In genomic region chr15:90036806-90037509, GRCh38 we compare ENCODE assay signal across 16 cellular contexts. TPM values are rescaled to one million over a fixed set of nuclear protein-coding genes. Genes with fewer than 3 reads are reported as not detected.
DNase-seq lines count a peak whose midpoint lies in the region; ATAC-seq and TF ChIP-seq lines count a peak whose summit lies in the region.
"Had no signal": no experiment of that assay in that cellular context is flagged by ENCODE, and none has a peak within 500 bp of the region (broad histone marks: within the 10 kb centered on the region; RNA-seq: fewer than 3 reads in every experiment).

No MANE protein-coding gene starts in this region.

- H3K4me1 ChIP-seq in hepatocyte (ENCODE audit: insufficient read depth) (peaks cover 52% of the 10 kb centered on the region), smooth muscle cell (ENCODE audit: low read depth) (peaks cover 45% of the 10 kb centered on the region)
- H3K4me1 ChIP-seq: SJSA1 had no signal

- no peak for TF ChIP-seq CTCF in VCaP (conservative IDR thresholded peaks at IDR 0.05)
- TF ChIP-seq CTCF in hepatocyte (IDR thresholded peaks at IDR 0.05; ENCODE audit: poor library complexity): no peak
- no peak for TF ChIP-seq CTCF in smooth muscle cell (IDR thresholded peaks at IDR 0.05; ENCODE audit: borderline replicate concordance, insufficient read depth, poor library complexity, severe bottlenecking)

- H3K27ac ChIP-seq in VCaP (peak overlapping the region; percentile 80; the same call in 1 of the 2 replicates), hepatocyte (peak overlapping the region; percentile 79), smooth muscle cell (ENCODE audit: low read depth) (peak overlapping the region; percentile 33)
- H3K27ac ChIP-seq: epithelial cell of prostate, SJSA1 had no signal

- no peak overlapping the region for H2AFZ ChIP-seq in hepatocyte
- H2AFZ ChIP-seq in smooth muscle cell (ENCODE audit: low read depth): no peak overlapping the region

- no peaks in the 10 kb centered on the region for H3K36me3 ChIP-seq in hepatocyte (replicated peaks; ENCODE audit: insufficient read depth, low read depth)
- no peaks in the 10 kb centered on the region for H3K36me3 ChIP-seq in smooth muscle cell (ENCODE audit: low read depth)
- H3K36me3 ChIP-seq: SJSA1 had no signal

- H3K4me2 ChIP-seq in hepatocyte (no peak overlapping the region), smooth muscle cell (no peak overlapping the region)
- H3K4me2 ChIP-seq: A549 had no signal

- no peaks in the 10 kb centered on the region for H3K27me3 Mint-ChIP-seq in activated CD4-positive, alpha-beta T cell treated with anti-CD3 and anti-CD28 coated beads, Interleukin-2, amount 10 ng/mL, durations not matched to agents 24 days and 14 days
- H3K27me3 Mint-ChIP-seq: naive thymus-derived CD4-positive, alpha-beta T cell had no signal

- no peak overlapping the region for H3K4me3 Mint-ChIP-seq in activated CD4-positive, alpha-beta T cell treated with anti-CD3 and anti-CD28 coated beads, Interleukin-2, amount 10 ng/mL, durations not matched to agents 24 days and 14 days

- H3K27ac Mint-ChIP-seq in activated CD4-positive, alpha-beta T cell treated with anti-CD3 and anti-CD28 coated beads, Interleukin-2, amount 10 ng/mL, durations not matched to agents 24 days and 14 days: peak overlapping the region; percentile 79

- ATAC-seq in HG03045 (IDR thresholded peaks at IDR 0.05; ENCODE audit: unreplicated experiment): no peak
- ATAC-seq: A549; naive thymus-derived CD4-positive, alpha-beta T cell had no signal

- H3K9me3 ChIP-seq in hepatocyte (ENCODE audit: low read depth) (no peaks in the 10 kb centered on the region), smooth muscle cell (replicated peaks; ENCODE audit: low read depth) (no peaks in the 10 kb centered on the region)
- H3K9me3 ChIP-seq: A549, SJSA1 had no signal

- H3K4me3 ChIP-seq in hepatocyte (no peak overlapping the region), smooth muscle cell (no peak overlapping the region)
- H3K4me3 ChIP-seq: A549, SJSA1 had no signal

- intact Hi-C loops in activated CD4-positive, alpha-beta T cell treated with anti-CD3 and anti-CD28 coated beads, Interleukin-2, amount 10 ng/mL, durations not matched to agents 24 days and 14 days (cut with micrococcal nuclease): no loop called here

- H3K9me3 Mint-ChIP-seq in activated CD4-positive, alpha-beta T cell treated with anti-CD3 and anti-CD28 coated beads, Interleukin-2, amount 10 ng/mL, durations not matched to agents 24 days and 14 days: no peaks in the 10 kb centered on the region

- no peaks in the 10 kb centered on the region for H3K36me3 Mint-ChIP-seq in activated CD4-positive, alpha-beta T cell treated with anti-CD3 and anti-CD28 coated beads, Interleukin-2, amount 10 ng/mL, durations not matched to agents 24 days and 14 days (ENCODE audit: low read depth)

- H3F3A ChIP-seq in smooth muscle cell (ENCODE audit: low read depth): no peaks in the 10 kb centered on the region

- H3K9me2 ChIP-seq in hepatocyte (replicated peaks; ENCODE audit: insufficient read depth): no peaks in the 10 kb centered on the region

- no peaks in the 10 kb centered on the region for H3K27me3 ChIP-seq in hepatocyte
- no peaks in the 10 kb centered on the region for H3K27me3 ChIP-seq in smooth muscle cell (ENCODE audit: low read depth)
- H3K27me3 ChIP-seq: SJSA1 had no signal

- no peak overlapping the region for H3K9ac ChIP-seq in smooth muscle cell (ENCODE audit: low read depth)

- peaks cover 82% of the 10 kb centered on the region for H3K79me2 ChIP-seq in hepatocyte
- peaks cover 42% of the 10 kb centered on the region for H3K79me2 ChIP-seq in smooth muscle cell (ENCODE audit: low read depth)

- DNase-seq in activated CD4-positive, alpha-beta T cell treated with anti-CD3 and anti-CD28 coated beads, Interleukin-2, amount 10 ng/mL, durations not matched to agents 24 days and 14 days: no peak
- no peak for DNase-seq in activated CD4-positive, alpha-beta T cell treated with anti-CD3 and anti-CD28 coated beads for 1 hour
- DNase-seq in hepatocyte (ENCODE audit: low spot score) (no peak), smooth muscle cell (lab: John Stamatoyannopoulos, UW; ENCODE audit: unreplicated experiment) (no peak), putamen (ENCODE audit: low spot score) (no peak)
- no peak for DNase-seq in stimulated activated CD4-positive, alpha-beta T cell treated with anti-CD3 and anti-CD28 coated beads, Interleukin-12 subunit alpha, Interleukin-12 subunit beta, amount 100 ng/mL, for 4 hours
- DNase-seq: activated CD4-positive, alpha-beta T cell treated with anti-CD3 and anti-CD28 coated beads, Interleukin-2, amount 50 U/mL, for 1 hour; anterior cingulate cortex; naive thymus-derived CD4-positive, alpha-beta T cell; NCI-H1417 treated with DMSO at 0.1 percent for 48 hours; NCI-H524 treated with DMSO at 0.1 percent for 48 hours had no signal

- 85% methylated on average over 8 of the region's 11 CpGs for WGBS in hepatocyte (ENCODE audit: low lambda C conversion rate, missing lambda C conversion rate)
- WGBS in smooth muscle cell (ENCODE audit: low lambda C conversion rate): 91% methylated on average over 11 of the region's 11 CpGs

- H3K4me1 Mint-ChIP-seq in activated CD4-positive, alpha-beta T cell treated with anti-CD3 and anti-CD28 coated beads, Interleukin-2, amount 10 ng/mL, durations not matched to agents 24 days and 14 days: peaks cover 68% of the 10 kb centered on the region

- H4K20me1 ChIP-seq in hepatocyte (ENCODE audit: insufficient read depth, poor library complexity, severe bottlenecking): no peaks in the 10 kb centered on the region
- H4K20me1 ChIP-seq in smooth muscle cell (ENCODE audit: low read depth): peaks cover 36% of the 10 kb centered on the region

RNA-seq across cellular contexts. Expression of gene ZNF710, which starts 35.8 kb away (rescaled TPM):
- 28.3 and 29.3 TPM in 2 replicates for total RNA-seq in activated CD4-positive, alpha-beta T cell treated with anti-CD3 and anti-CD28 coated beads, Interleukin-2, amount 10 ng/mL, durations not matched to agents 24 days and 14 days
- 14.2 and 17.2 TPM in 2 replicates for total RNA-seq in hepatocyte
- polyA plus RNA-seq in hepatocyte: 14.5 and 19.7 TPM in 2 replicates
- total RNA-seq in smooth muscle cell: 8.6 and 20.8 TPM in 2 replicates
- polyA plus RNA-seq in smooth muscle cell: 10.4 and 14.8 TPM in 2 replicates
